11 cellular contexts compared by ENCODE assay signal in genomic region chr16:85686912-85687591, GRCh38. TPM values are rescaled to one million over a fixed set of nuclear protein-coding genes. Genes with fewer than 3 reads are reported as not detected.
DNase-seq lines count a peak whose midpoint lies in the region; ATAC-seq and TF ChIP-seq lines count a peak whose summit lies in the region.
"Had no signal": no experiment of that assay in that cellular context is flagged by ENCODE, and none has a peak within 500 bp of the region (broad histone marks: within the 10 kb centered on the region; RNA-seq: fewer than 3 reads in every experiment).

No MANE protein-coding gene starts in this region.

- intact Hi-C loops in activated naive CD4-positive, alpha-beta T cell treated with anti-CD3 and anti-CD28 coated beads for 36 hours (cut with micrococcal nuclease): loop anchor here (2.0 kb wide), 1 partner anchor 302 kb away; no protein-coding TSS in a partner anchor
- intact Hi-C loops in OCI-LY7 (cut with micrococcal nuclease; ENCODE audit: unreplicated experiment): loop anchor here (1.0 to 5.0 kb wide), 3 partner anchors 31 to 215 kb away; no protein-coding TSS in a partner anchor

- no peaks in the 10 kb centered on the region for H3K9me3 Mint-ChIP-seq in activated naive CD4-positive, alpha-beta T cell treated with anti-CD3 and anti-CD28 coated beads for 36 hours
- no peaks in the 10 kb centered on the region for H3K9me3 Mint-ChIP-seq in central memory CD8-positive, alpha-beta T cell

- peak overlapping the region; percentile 87 for H3K4me3 ChIP-seq in OCI-LY7 (ENCODE audit: low read depth, low read length, poor library complexity, severe bottlenecking)
- H3K4me3 ChIP-seq in tibial nerve: no peak overlapping the region

- ATAC-seq in central memory CD8-positive, alpha-beta T cell (replicated peaks; ENCODE audit: extremely low read depth, poor library complexity, severe bottlenecking): no peak
- no peak for ATAC-seq in stimulated activated naive CD8-positive, alpha-beta T cell treated with anti-CD3 and anti-CD28 coated beads, Interleukin-15, Interleukin-2, amounts not matched to agents 100 U/mL and 50 U/mL, for 24 hours
- no peak for ATAC-seq in GM18858 (IDR thresholded peaks at IDR 0.05; ENCODE audit: unreplicated experiment)

- peaks cover 59% of the 10 kb centered on the region for H3K79me2 ChIP-seq in OCI-LY7 (ENCODE audit: insufficient read depth, low read depth, low read length)

- no peak overlapping the region for H3K27ac Mint-ChIP-seq in activated naive CD4-positive, alpha-beta T cell treated with anti-CD3 and anti-CD28 coated beads for 36 hours
- H3K27ac Mint-ChIP-seq in central memory CD8-positive, alpha-beta T cell (ENCODE audit: low read depth): no peak overlapping the region

- peaks cover 15% of the 10 kb centered on the region for H4K20me1 ChIP-seq in OCI-LY7 (ENCODE audit: insufficient read depth, low read length)

- peak overlapping the region; percentile 95 for H3K4me2 ChIP-seq in OCI-LY7 (ENCODE audit: low read length)

- peak overlapping the region; percentile 84 for H3K4me3 Mint-ChIP-seq in activated naive CD4-positive, alpha-beta T cell treated with anti-CD3 and anti-CD28 coated beads for 36 hours
- peak overlapping the region; percentile 71 for H3K4me3 Mint-ChIP-seq in central memory CD8-positive, alpha-beta T cell

- CTCF ChIA-PET in activated naive CD4-positive, alpha-beta T cell treated with anti-CD3 and anti-CD28 coated beads for 36 hours (lab: Charles Lee): no interaction called here
- CTCF ChIA-PET in OCI-LY7 (lab: Charles Lee; ENCODE audit: unreplicated experiment): no interaction called here

- H3K27me3 ChIP-seq in tibial nerve: no peaks in the 10 kb centered on the region

- H3K9me3 ChIP-seq in OCI-LY7 (ENCODE audit: low read length) (no peaks in the 10 kb centered on the region), tibial nerve (no peaks in the 10 kb centered on the region)
- H3K9me3 ChIP-seq: neutrophil had no signal

- H3K36me3 Mint-ChIP-seq in activated naive CD4-positive, alpha-beta T cell treated with anti-CD3 and anti-CD28 coated beads for 36 hours (ENCODE audit: low read depth): peaks cover 25% of the 10 kb centered on the region
- H3K36me3 Mint-ChIP-seq in central memory CD8-positive, alpha-beta T cell (ENCODE audit: insufficient read depth): peaks cover 2% of the 10 kb centered on the region

- no peak for TF ChIP-seq CTCF in OCI-LY7 (conservative IDR thresholded peaks at IDR 0.05; ENCODE audit: low read length)
- no peak for TF ChIP-seq CTCF in tibial nerve (IDR thresholded peaks at IDR 0.05)

- H3K27me3 Mint-ChIP-seq in activated naive CD4-positive, alpha-beta T cell treated with anti-CD3 and anti-CD28 coated beads for 36 hours (ENCODE audit: low read depth): peaks cover 2% of the 10 kb centered on the region
- no peaks in the 10 kb centered on the region for H3K27me3 Mint-ChIP-seq in central memory CD8-positive, alpha-beta T cell

- H3K9me2 ChIP-seq in OCI-LY7 (ENCODE audit: insufficient read depth, low read length): no peaks in the 10 kb centered on the region

- H2AFZ ChIP-seq in OCI-LY7 (ENCODE audit: low read length): no peak overlapping the region

- WGBS in tibial nerve, 2 donors: 82% methylated on average over 15 of the region's 15 CpGs

- POLR2A ChIA-PET in OCI-LY7 (lab: Charles Lee): interaction anchor here (0.5 to 0.6 kb wide), 2 partner anchors 107 to 644 kb away, joined by 3 to 5 read pairs; no protein-coding TSS in a partner anchor

- H3K4me1 ChIP-seq in OCI-LY7 (ENCODE audit: insufficient read depth, low read length, poor library complexity, severe bottlenecking) (peaks cover 56% of the 10 kb centered on the region), tibial nerve (peaks cover 0 to 22% (median 4%) of the 10 kb centered on the region in 4 donors)

- peak; percentile 44 for DNase-seq in activated naive CD4-positive, alpha-beta T cell treated with anti-CD3 and anti-CD28 coated beads for 36 hours
- DNase-seq in activated naive CD4-positive, alpha-beta T cell treated with anti-CD3 and anti-CD28 coated beads, Interleukin-2, amount 50 U/mL, for 16 hours: no peak
- DNase-seq in OCI-LY7 (ENCODE audit: low spot score) (peak; percentile 64), tibial nerve (ENCODE audit: low spot score in 2 of 2) (no peak), T1000 (lab: John Stamatoyannopoulos, UW) (no peak)
- DNase-seq in central memory CD8-positive, alpha-beta T cell (ENCODE audit: low spot score in 2 of 2): no peak
- DNase-seq in stimulated activated naive CD8-positive, alpha-beta T cell treated with anti-CD3 and anti-CD28 coated beads, Interleukin-15, Interleukin-2, amounts not matched to agents 100 U/mL and 50 U/mL, for 24 hours: peak; percentile 32
- DNase-seq: caudate nucleus, NCI-H1694 treated with DMSO at 0.1 percent for 48 hours had no signal

- peaks cover 21% of the 10 kb centered on the region for H3K4me1 Mint-ChIP-seq in activated naive CD4-positive, alpha-beta T cell treated with anti-CD3 and anti-CD28 coated beads for 36 hours (ENCODE audit: low read depth)
- H3K4me1 Mint-ChIP-seq in central memory CD8-positive, alpha-beta T cell: no peaks in the 10 kb centered on the region

- TF ChIP-seq POLR2A in tibial nerve (IDR thresholded peaks at IDR 0.05): no peak

- peaks cover 52% of the 10 kb centered on the region for H3K36me3 ChIP-seq in OCI-LY7 (ENCODE audit: insufficient read depth, low read length)
- H3K36me3 ChIP-seq in tibial nerve: no peaks in the 10 kb centered on the region
- H3K36me3 ChIP-seq: neutrophil had no signal

- H3K27ac ChIP-seq in OCI-LY7 (ENCODE audit: low read depth, low read length, poor library complexity, severe bottlenecking) (peak overlapping the region; percentile 90), tibial nerve (no peak overlapping the region)
- H3K27ac ChIP-seq: neutrophil had no signal

- TF ChIP-seq EP300 in tibial nerve (IDR thresholded peaks at IDR 0.05): no peak

- BruUV-seq in OCI-LY7 (replicated peaks; lab: Mats Ljungman, UMichigan): TSS peak; percentile 53

RNA-seq across cellular contexts. Expression of gene GINS2, which starts 1.7 kb away (rescaled TPM):
- 10 to 100 TPM; 60.7 to 66.6 TPM for total RNA-seq in activated naive CD4-positive, alpha-beta T cell treated with anti-CD3 and anti-CD28 coated beads for 36 hours
- total RNA-seq in OCI-LY7 (2014; rRNA removed; shearing (Covaris generic)): 74.3 and 80.9 TPM in 2 replicates
- 140 and 142 TPM in 2 replicates for total RNA-seq in OCI-LY7 (2022)
- under 1 TPM in 2 of 4 donors, not detected in 2; 0.20 to 0.66 TPM for total RNA-seq in tibial nerve

Comparison
In these comparisons a context has a peak if more than half of its experiments do, and no peak if none do; other contexts are left out.
1. DNase-seq: peak in activated naive CD4-positive, alpha-beta T cell treated with anti-CD3 and anti-CD28 coated beads for 36 hours (single experiment), OCI-LY7 (single experiment) and stimulated activated naive CD8-positive, alpha-beta T cell treated with anti-CD3 and anti-CD28 coated beads, Interleukin-15, Interleukin-2, amounts not matched to agents 100 U/mL and 50 U/mL, for 24 hours (single experiment); none in activated naive CD4-positive, alpha-beta T cell treated with anti-CD3 and anti-CD28 coated beads, Interleukin-2, amount 50 U/mL, for 16 hours (single experiment), central memory CD8-positive, alpha-beta T cell (0 of 2), tibial nerve (0 of 2) and T1000 (single experiment).
2. RNA of gene GINS2, which starts 1.7 kb away (total RNA-seq): 74.3 to 142 TPM in OCI-LY7 and 60.7 to 66.6 TPM in activated naive CD4-positive, alpha-beta T cell treated with anti-CD3 and anti-CD28 coated beads for 36 hours; 0.20 to 0.66 TPM in tibial nerve; every median in the first group is over 10 times any median in the second.